ENCODE assay signal across 8 cellular contexts in genomic region chr3:38454179-38454883, GRCh38. TPM values are rescaled to one million over a fixed set of nuclear protein-coding genes. Genes with fewer than 3 reads are reported as not detected.
A peak's percentile ranks its signal among the peaks of the same experiment; 100 is the strongest.
DNase-seq lines count a peak whose midpoint lies in the region; ATAC-seq and FAIRE-seq lines count a peak whose summit lies in the region.

No MANE protein-coding gene starts in this region.

- H3K4me3 Mint-ChIP-seq in activated CD4-positive, alpha-beta memory T cell treated with anti-CD3 and anti-CD28 coated beads for 36 hours = peak overlapping the region; percentile 96
- peak overlapping the region; percentile 88 to 96 (median 95) for H3K4me3 Mint-ChIP-seq in naive B cell

- DNase-seq in COLO668 (lab: John Stamatoyannopoulos, UW; ENCODE audit: unreplicated experiment) (peak; percentile 49), HT-29 (ENCODE audit: low spot score) (peak; percentile 18), naive B cell (peak; percentile 21), urothelium cell line (ENCODE audit: low spot score) (peak; percentile 66), RCC 7860 (ENCODE audit: low spot score) (no peak)
- peak; percentile 40 for DNase-seq in activated CD4-positive, alpha-beta memory T cell treated with anti-CD3 and anti-CD28 coated beads for 36 hours

- peak; percentile 36 for ATAC-seq in GM19372 (IDR thresholded peaks at IDR 0.05; ENCODE audit: low read depth, unreplicated experiment)
- ATAC-seq in naive B cell (ENCODE audit: low read depth in 2 of 2) = peak; percentile 59 to 63

- CTCF ChIA-PET in activated CD4-positive, alpha-beta memory T cell treated with anti-CD3 and anti-CD28 coated beads for 36 hours (lab: Charles Lee) = no interaction called here

- POLR2A ChIA-PET in activated CD4-positive, alpha-beta memory T cell treated with anti-CD3 and anti-CD28 coated beads for 36 hours (lab: Charles Lee) = interaction anchor here (1.1 to 1.3 kb wide), 2 partner anchors 42 to 108 kb away, joined by 3 to 4 read pairs; partner anchors contain the start of genes EXOG and XYLB

- FAIRE-seq in urothelium cell line (lab: Jason Lieb, UNC) = no peak
- FAIRE-seq in RCC 7860 (lab: Jason Lieb, UNC) = no peak

- H3K27ac ChIP-seq in esophagus (ENCODE audit: low read depth in 2 of 2, low read length in 1 of 2) = peak overlapping the region; percentile 77 to 90

- H3K36me3 Mint-ChIP-seq in activated CD4-positive, alpha-beta memory T cell treated with anti-CD3 and anti-CD28 coated beads for 36 hours = peaks cover 2% of the 10 kb centered on the region
- no peaks in the 10 kb centered on the region for H3K36me3 Mint-ChIP-seq in naive B cell

- no peaks in the 10 kb centered on the region for H3K9me3 ChIP-seq in esophagus (ENCODE audit: control insufficient read depth in 2 of 2, insufficient read depth in 1 of 2, low read depth in 1 of 2, low read length in 1 of 2)

- peak overlapping the region; percentile 65 to 72 for H3K4me3 ChIP-seq in esophagus (ENCODE audit: low read depth in 1 of 2, low read length in 2 of 2)

- peaks cover 2 to 11% of the 10 kb centered on the region in 2 donors for H3K4me1 ChIP-seq in esophagus (ENCODE audit: control insufficient read depth in 2 of 2, insufficient read depth in 2 of 2, low read length in 1 of 2)

- H3K4me1 Mint-ChIP-seq in activated CD4-positive, alpha-beta memory T cell treated with anti-CD3 and anti-CD28 coated beads for 36 hours (ENCODE audit: low read depth) = peaks cover 2% of the 10 kb centered on the region
- H3K4me1 Mint-ChIP-seq in naive B cell = peaks cover 8 to 19% (median 14%) of the 10 kb centered on the region in 3 donors

- H3K9me3 Mint-ChIP-seq in activated CD4-positive, alpha-beta memory T cell treated with anti-CD3 and anti-CD28 coated beads for 36 hours = no peaks in the 10 kb centered on the region
- H3K9me3 Mint-ChIP-seq in naive B cell = no peaks in the 10 kb centered on the region

- intact Hi-C loops in activated CD4-positive, alpha-beta memory T cell treated with anti-CD3 and anti-CD28 coated beads for 36 hours (cut with micrococcal nuclease) = loop anchor here (2.0 kb wide), 1 partner anchor 108 kb away; the partner anchor contains the start of gene XYLB

- 1% methylated on average over 57 to 77 of the region's 77 CpGs for whole genome bisulfite sequencing in esophagus, 2 donors

- peak overlapping the region; percentile 70 for H3K27ac Mint-ChIP-seq in activated CD4-positive, alpha-beta memory T cell treated with anti-CD3 and anti-CD28 coated beads for 36 hours
- peak overlapping the region in 1 of 6 donors; percentile 57 for H3K27ac Mint-ChIP-seq in naive B cell

- no peaks in the 10 kb centered on the region for H3K27me3 ChIP-seq in esophagus (ENCODE audit: control insufficient read depth in 1 of 2, insufficient read depth in 2 of 2, low read length in 2 of 2)

- no peaks in the 10 kb centered on the region for H3K36me3 ChIP-seq in esophagus (ENCODE audit: control insufficient read depth in 2 of 2, insufficient read depth in 2 of 2, low read length in 1 of 2)

- no peaks in the 10 kb centered on the region for H3K27me3 Mint-ChIP-seq in activated CD4-positive, alpha-beta memory T cell treated with anti-CD3 and anti-CD28 coated beads for 36 hours
- peaks cover 21 to 35% (median 30%) of the 10 kb centered on the region in 3 donors for H3K27me3 Mint-ChIP-seq in naive B cell

RNA-seq across cellular contexts. Expression of gene ACVR2B, which starts 0.6 kb away (rescaled TPM):
- total RNA-seq in HT-29 (2014; rRNA removed; shearing (Covaris generic)) = 3.0 and 5.2 TPM in 2 replicates
- 1 to 10 TPM; 7.1 to 7.8 TPM for total RNA-seq in activated CD4-positive, alpha-beta memory T cell treated with anti-CD3 and anti-CD28 coated beads for 36 hours
- under 1 TPM; 0.29 to 0.55 TPM for polyA plus RNA-seq in esophagus
- polyA plus RNA-seq in naive B cell (ENCODE audit: low read depth in 6 of 6) = under 1 TPM in 5 of 6 donors, not detected in 1; 0.03 to 0.19 (median 0.05) TPM

RNA-seq across cellular contexts. Expression of gene EXOG, which starts 41.8 kb away (rescaled TPM):
- 1.6 and 5.1 TPM in 2 replicates for total RNA-seq in HT-29 (2014; rRNA removed; shearing (Covaris generic))
- 10 to 100 TPM; 11.7 to 13.0 TPM for total RNA-seq in activated CD4-positive, alpha-beta memory T cell treated with anti-CD3 and anti-CD28 coated beads for 36 hours
- polyA plus RNA-seq in esophagus (1 to 10 TPM; 2.4 to 4.1 TPM), naive B cell (ENCODE audit: low read depth in 6 of 6) (10 to 100 TPM in 3 of 6 donors, 1 to 10 TPM in 3; 7.4 to 26.0 (median 10.5) TPM)
